ENCODE assay signal across 1 cellular context in genomic region chr1:85607126-85607912, GRCh38.
A peak's percentile ranks its signal among the peaks of the same experiment; 100 is the strongest.
TF ChIP-seq lines count a peak whose summit lies in the region.

No MANE protein-coding gene starts in this region.

TF ChIP-seq in SK-N-SH, 30 proteins besides CTCF, POLR2A, EP300 and RAD21 (continued from another document):
- TF ChIP-seq IRF3 (IDR thresholded peaks at IDR 0.05; ENCODE audit: low read depth, low read length) = no peak
- TF ChIP-seq REST (IDR thresholded peaks at IDR 0.05; ENCODE audit: low read depth, low read length) = peak; percentile 77
- no peak for TF ChIP-seq RFX5 (IDR thresholded peaks at IDR 0.05; ENCODE audit: low read length)
- peak; percentile 98 for TF ChIP-seq TCF12 (IDR thresholded peaks at IDR 0.05)
- no peak; the same call in 1 of the 2 replicates for TF ChIP-seq USF1 (IDR thresholded peaks at IDR 0.05; ENCODE audit: borderline replicate concordance, low read depth)
- no peak for TF ChIP-seq RCOR1 (IDR thresholded peaks at IDR 0.05; ENCODE audit: low read length)
